Comparison of ENCODE assay signal across 1 cellular context in the genomic region with DNA sequence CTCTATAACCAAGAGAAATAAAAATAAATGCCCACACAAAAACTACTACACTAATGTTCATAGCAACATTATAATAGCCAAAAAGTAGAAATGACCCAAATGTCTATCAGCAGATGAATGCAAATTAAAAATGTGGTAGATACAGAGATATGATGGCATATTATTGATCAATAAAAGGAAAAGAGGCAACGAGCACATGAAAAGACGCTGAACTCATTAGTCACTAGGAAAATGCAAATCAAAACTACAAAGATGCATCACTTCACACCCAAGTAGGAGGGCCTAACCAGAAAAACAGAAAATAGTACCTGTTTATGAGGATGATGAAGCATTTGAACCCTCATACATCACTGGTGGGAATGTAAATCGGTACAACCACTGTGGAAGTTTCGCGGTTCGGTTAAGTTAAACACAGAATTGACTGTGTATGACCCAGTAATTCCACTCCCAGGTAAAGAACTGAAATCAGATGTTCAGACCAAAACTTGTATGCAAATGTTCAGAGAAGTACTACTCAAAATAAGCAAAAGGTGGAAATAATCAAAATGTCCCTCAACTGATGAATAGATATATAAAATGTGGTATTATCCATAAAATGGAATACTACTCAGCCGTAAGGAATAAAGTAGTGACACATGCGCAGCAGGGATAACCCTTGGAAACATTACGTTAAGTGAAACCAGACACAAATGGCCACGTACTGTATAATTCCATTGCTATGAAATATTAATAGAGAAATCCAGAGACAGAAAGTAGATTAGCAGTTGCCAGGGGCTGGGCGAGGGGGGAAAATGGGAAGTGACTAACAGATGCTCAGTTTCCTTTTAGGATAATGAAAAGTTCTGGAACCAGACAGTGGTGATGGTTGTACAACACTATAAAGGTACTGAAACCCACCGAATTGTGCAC.
TF ChIP-seq lines count a peak whose summit lies in the region.

No MANE protein-coding gene starts in this region.

TF ChIP-seq in GM12878, 131 proteins besides CTCF, POLR2A, EP300 and RAD21 (continued from another document and continues in another):
- no peak for TF ChIP-seq EZH2 (IDR thresholded peaks at IDR 0.05; ENCODE audit: borderline replicate concordance, control insufficient read depth, low read depth, low read length)
- TF ChIP-seq CREM (IDR thresholded peaks at IDR 0.05; ENCODE audit: low read depth) = peak; percentile 70; the same call in 1 of the 2 replicates
- TF ChIP-seq, protein P1, sequence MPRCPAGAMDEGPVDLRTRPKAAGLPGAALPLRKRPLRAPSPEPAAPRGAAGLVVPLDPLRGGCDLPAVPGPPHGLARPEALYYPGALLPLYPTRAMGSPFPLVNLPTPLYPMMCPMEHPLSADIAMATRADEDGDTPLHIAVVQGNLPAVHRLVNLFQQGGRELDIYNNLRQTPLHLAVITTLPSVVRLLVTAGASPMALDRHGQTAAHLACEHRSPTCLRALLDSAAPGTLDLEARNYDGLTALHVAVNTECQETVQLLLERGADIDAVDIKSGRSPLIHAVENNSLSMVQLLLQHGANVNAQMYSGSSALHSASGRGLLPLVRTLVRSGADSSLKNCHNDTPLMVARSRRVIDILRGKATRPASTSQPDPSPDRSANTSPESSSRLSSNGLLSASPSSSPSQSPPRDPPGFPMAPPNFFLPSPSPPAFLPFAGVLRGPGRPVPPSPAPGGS (IDR thresholded peaks at IDR 0.05; ENCODE audit: borderline replicate concordance, insufficient read depth, low read depth, low read length, poor library complexity, severe bottlenecking) = peak; percentile 74
- TF ChIP-seq, protein P2, sequence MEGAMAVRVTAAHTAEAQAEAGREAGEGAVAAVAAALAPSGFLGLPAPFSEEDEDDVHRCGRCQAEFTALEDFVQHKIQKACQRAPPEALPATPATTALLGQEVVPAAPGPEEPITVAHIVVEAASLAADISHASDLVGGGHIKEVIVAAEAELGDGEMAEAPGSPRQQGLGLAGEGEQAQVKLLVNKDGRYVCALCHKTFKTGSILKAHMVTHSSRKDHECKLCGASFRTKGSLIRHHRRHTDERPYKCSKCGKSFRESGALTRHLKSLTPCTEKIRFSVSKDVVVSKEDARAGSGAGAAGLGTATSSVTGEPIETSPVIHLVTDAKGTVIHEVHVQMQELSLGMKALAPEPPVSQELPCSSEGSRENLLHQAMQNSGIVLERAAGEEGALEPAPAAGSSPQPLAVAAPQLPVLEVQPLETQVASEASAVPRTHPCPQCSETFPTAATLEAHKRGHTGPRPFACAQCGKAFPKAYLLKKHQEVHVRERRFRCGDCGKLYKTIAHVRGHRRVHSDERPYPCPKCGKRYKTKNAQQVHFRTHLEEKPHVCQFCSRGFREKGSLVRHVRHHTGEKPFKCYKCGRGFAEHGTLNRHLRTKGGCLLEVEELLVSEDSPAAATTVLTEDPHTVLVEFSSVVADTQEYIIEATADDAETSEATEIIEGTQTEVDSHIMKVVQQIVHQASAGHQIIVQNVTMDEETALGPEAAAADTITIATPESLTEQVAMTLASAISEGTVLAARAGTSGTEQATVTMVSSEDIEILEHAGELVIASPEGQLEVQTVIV (IDR thresholded peaks at IDR 0.05; ENCODE audit: borderline replicate concordance, partially characterized antibody) = no peak
- TF ChIP-seq GABPA (IDR thresholded peaks at IDR 0.05; ENCODE audit: low read depth) = no peak
- TF ChIP-seq FOS (IDR thresholded peaks at IDR 0.05; ENCODE audit: borderline replicate concordance, extremely low read depth, insufficient read length) = no peak
- TF ChIP-seq NFYA (IDR thresholded peaks at IDR 0.05; ENCODE audit: borderline replicate concordance, low read depth, low read length) = no peak
- TF ChIP-seq ATF7 (IDR thresholded peaks at IDR 0.05; ENCODE audit: low read depth) = peak; percentile 94
- peak; percentile 56 for TF ChIP-seq POLR2AphosphoS2 (IDR thresholded peaks at IDR 0.05; ENCODE audit: low read depth, low read length)
- TF ChIP-seq SP1 (IDR thresholded peaks at IDR 0.05; ENCODE audit: low read depth, low read length) = no peak
- no peak; the same call in 1 of the 2 replicates for TF ChIP-seq NBN (IDR thresholded peaks at IDR 0.05)
- no peak for TF ChIP-seq CBFB (IDR thresholded peaks at IDR 0.05; ENCODE audit: low read depth)
- TF ChIP-seq RFX5 (IDR thresholded peaks at IDR 0.05; ENCODE audit: low read depth, low read length) = no peak
- no peak for TF ChIP-seq ZNF622 (IDR thresholded peaks at IDR 0.05)
- peak; percentile 65; the same call in 1 of the 2 replicates for TF ChIP-seq MTA3 (IDR thresholded peaks at IDR 0.05; ENCODE audit: borderline replicate concordance, low read length)
- TF ChIP-seq CEBPB (IDR thresholded peaks at IDR 0.05; ENCODE audit: borderline replicate concordance in 1 of 2, low read depth in 2 of 2, low read length in 2 of 2) = peak in 1 of 2 experiments; percentile 57; a peak in 2 of 4 replicates
- peak; percentile 40; the same call in 1 of the 2 replicates for TF ChIP-seq ZBED1 (IDR thresholded peaks at IDR 0.05; ENCODE audit: borderline replicate concordance)
- TF ChIP-seq SMC3 (IDR thresholded peaks at IDR 0.05; ENCODE audit: borderline replicate concordance, low read length) = no peak
- TF ChIP-seq, protein P3, sequence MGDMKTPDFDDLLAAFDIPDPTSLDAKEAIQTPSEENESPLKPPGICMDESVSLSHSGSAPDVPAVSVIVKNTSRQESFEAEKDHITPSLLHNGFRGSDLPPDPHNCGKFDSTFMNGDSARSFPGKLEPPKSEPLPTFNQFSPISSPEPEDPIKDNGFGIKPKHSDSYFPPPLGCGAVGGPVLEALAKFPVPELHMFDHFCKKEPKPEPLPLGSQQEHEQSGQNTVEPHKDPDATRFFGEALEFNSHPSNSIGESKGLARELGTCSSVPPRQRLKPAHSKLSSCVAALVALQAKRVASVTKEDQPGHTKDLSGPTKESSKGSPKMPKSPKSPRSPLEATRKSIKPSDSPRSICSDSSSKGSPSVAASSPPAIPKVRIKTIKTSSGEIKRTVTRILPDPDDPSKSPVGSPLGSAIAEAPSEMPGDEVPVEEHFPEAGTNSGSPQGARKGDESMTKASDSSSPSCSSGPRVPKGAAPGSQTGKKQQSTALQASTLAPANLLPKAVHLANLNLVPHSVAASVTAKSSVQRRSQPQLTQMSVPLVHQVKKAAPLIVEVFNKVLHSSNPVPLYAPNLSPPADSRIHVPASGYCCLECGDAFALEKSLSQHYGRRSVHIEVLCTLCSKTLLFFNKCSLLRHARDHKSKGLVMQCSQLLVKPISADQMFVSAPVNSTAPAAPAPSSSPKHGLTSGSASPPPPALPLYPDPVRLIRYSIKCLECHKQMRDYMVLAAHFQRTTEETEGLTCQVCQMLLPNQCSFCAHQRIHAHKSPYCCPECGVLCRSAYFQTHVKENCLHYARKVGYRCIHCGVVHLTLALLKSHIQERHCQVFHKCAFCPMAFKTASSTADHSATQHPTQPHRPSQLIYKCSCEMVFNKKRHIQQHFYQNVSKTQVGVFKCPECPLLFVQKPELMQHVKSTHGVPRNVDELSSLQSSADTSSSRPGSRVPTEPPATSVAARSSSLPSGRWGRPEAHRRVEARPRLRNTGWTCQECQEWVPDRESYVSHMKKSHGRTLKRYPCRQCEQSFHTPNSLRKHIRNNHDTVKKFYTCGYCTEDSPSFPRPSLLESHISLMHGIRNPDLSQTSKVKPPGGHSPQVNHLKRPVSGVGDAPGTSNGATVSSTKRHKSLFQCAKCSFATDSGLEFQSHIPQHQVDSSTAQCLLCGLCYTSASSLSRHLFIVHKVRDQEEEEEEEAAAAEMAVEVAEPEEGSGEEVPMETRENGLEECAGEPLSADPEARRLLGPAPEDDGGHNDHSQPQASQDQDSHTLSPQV (IDR thresholded peaks at IDR 0.05) = no peak
- TF ChIP-seq, protein P4, sequence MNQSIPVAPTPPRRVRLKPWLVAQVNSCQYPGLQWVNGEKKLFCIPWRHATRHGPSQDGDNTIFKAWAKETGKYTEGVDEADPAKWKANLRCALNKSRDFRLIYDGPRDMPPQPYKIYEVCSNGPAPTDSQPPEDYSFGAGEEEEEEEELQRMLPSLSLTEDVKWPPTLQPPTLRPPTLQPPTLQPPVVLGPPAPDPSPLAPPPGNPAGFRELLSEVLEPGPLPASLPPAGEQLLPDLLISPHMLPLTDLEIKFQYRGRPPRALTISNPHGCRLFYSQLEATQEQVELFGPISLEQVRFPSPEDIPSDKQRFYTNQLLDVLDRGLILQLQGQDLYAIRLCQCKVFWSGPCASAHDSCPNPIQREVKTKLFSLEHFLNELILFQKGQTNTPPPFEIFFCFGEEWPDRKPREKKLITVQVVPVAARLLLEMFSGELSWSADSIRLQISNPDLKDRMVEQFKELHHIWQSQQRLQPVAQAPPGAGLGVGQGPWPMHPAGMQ (IDR thresholded peaks at IDR 0.05; ENCODE audit: borderline replicate concordance) = no peak
- TF ChIP-seq, protein P5, sequence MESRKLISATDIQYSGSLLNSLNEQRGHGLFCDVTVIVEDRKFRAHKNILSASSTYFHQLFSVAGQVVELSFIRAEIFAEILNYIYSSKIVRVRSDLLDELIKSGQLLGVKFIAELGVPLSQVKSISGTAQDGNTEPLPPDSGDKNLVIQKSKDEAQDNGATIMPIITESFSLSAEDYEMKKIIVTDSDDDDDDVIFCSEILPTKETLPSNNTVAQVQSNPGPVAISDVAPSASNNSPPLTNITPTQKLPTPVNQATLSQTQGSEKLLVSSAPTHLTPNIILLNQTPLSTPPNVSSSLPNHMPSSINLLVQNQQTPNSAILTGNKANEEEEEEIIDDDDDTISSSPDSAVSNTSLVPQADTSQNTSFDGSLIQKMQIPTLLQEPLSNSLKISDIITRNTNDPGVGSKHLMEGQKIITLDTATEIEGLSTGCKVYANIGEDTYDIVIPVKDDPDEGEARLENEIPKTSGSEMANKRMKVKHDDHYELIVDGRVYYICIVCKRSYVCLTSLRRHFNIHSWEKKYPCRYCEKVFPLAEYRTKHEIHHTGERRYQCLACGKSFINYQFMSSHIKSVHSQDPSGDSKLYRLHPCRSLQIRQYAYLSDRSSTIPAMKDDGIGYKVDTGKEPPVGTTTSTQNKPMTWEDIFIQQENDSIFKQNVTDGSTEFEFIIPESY (IDR thresholded peaks at IDR 0.05) = no peak
- no peak for TF ChIP-seq MYC (IDR thresholded peaks at IDR 0.05; ENCODE audit: insufficient read depth, insufficient read length, insufficient replicate concordance, low read length, severe bottlenecking)
- no peak for TF ChIP-seq RELA (IDR thresholded peaks at IDR 0.05; ENCODE audit: borderline replicate concordance, partially characterized antibody)
- peak; percentile 74 for TF ChIP-seq NFIC (IDR thresholded peaks at IDR 0.05; ENCODE audit: low read depth, low read length)
- TF ChIP-seq, protein P6, sequence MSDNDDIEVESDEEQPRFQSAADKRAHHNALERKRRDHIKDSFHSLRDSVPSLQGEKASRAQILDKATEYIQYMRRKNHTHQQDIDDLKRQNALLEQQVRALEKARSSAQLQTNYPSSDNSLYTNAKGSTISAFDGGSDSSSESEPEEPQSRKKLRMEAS (IDR thresholded peaks at IDR 0.05; ENCODE audit: low read depth, low read length) = no peak
- no peak for TF ChIP-seq ZNF217 (IDR thresholded peaks at IDR 0.05)
- TF ChIP-seq TAF1 (IDR thresholded peaks at IDR 0.05; ENCODE audit: borderline replicate concordance, low read depth, low read length) = no peak
- TF ChIP-seq, protein P7, sequence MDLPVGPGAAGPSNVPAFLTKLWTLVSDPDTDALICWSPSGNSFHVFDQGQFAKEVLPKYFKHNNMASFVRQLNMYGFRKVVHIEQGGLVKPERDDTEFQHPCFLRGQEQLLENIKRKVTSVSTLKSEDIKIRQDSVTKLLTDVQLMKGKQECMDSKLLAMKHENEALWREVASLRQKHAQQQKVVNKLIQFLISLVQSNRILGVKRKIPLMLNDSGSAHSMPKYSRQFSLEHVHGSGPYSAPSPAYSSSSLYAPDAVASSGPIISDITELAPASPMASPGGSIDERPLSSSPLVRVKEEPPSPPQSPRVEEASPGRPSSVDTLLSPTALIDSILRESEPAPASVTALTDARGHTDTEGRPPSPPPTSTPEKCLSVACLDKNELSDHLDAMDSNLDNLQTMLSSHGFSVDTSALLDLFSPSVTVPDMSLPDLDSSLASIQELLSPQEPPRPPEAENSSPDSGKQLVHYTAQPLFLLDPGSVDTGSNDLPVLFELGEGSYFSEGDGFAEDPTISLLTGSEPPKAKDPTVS (IDR thresholded peaks at IDR 0.05; ENCODE audit: low read depth, low read length) = no peak
- no peak for TF ChIP-seq CHD4 (IDR thresholded peaks at IDR 0.05)
- TF ChIP-seq BMI1 (IDR thresholded peaks at IDR 0.05; ENCODE audit: borderline replicate concordance) = peak; percentile 26; the same call in 1 of the 2 replicates
- 0 out of 4 replicates have a peak, but pooled peaks of 1 of the 2 experiments have one; percentile 23 for TF ChIP-seq ETV6 (conservative IDR thresholded peaks at IDR 0.05 in 1 of 2, IDR thresholded peaks at IDR 0.05 in 1 of 2; ENCODE audit: borderline replicate concordance in 1 of 2, low read depth in 1 of 2)
- TF ChIP-seq BHLHE40 (IDR thresholded peaks at IDR 0.05; ENCODE audit: borderline replicate concordance in 1 of 2, low read depth in 2 of 2, low read length in 1 of 2) = peak; percentile 45 to 46; a peak in 2 of 4 replicates
- TF ChIP-seq YY1 (IDR thresholded peaks at IDR 0.05; ENCODE audit: low read depth, low read length) = no peak
- peak; percentile 79 for TF ChIP-seq EED (IDR thresholded peaks at IDR 0.05; ENCODE audit: low read depth)
- no peak; the same call in none of the 3 replicates for TF ChIP-seq POU2F2 (IDR thresholded peaks at IDR 0.05; ENCODE audit: borderline replicate concordance, low read depth, low read length)
- TF ChIP-seq BACH1 (IDR thresholded peaks at IDR 0.05; ENCODE audit: borderline replicate concordance) = peak; percentile 80; the same call in 1 of the 2 replicates
- no peak for TF ChIP-seq WRNIP1 (IDR thresholded peaks at IDR 0.05; ENCODE audit: borderline replicate concordance, low read depth, low read length)
- TF ChIP-seq, protein P8, sequence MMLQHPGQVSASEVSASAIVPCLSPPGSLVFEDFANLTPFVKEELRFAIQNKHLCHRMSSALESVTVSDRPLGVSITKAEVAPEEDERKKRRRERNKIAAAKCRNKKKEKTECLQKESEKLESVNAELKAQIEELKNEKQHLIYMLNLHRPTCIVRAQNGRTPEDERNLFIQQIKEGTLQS (IDR thresholded peaks at IDR 0.05; ENCODE audit: borderline replicate concordance, extremely low read depth, low read depth, low read length) = no peak
- no peak; the same call in 1 of the 2 replicates for TF ChIP-seq PAX8 (IDR thresholded peaks at IDR 0.05)
- TF ChIP-seq MTA2 (IDR thresholded peaks at IDR 0.05; ENCODE audit: low read depth) = peak; percentile 90
- no peak for TF ChIP-seq CBX5 (IDR thresholded peaks at IDR 0.05; ENCODE audit: low read depth)
- no peak for TF ChIP-seq RCOR1 (conservative IDR thresholded peaks at IDR 0.05; ENCODE audit: low read depth, low read length)
- peak; percentile 74 for TF ChIP-seq JUNB (IDR thresholded peaks at IDR 0.05)
- TF ChIP-seq CBX3 (IDR thresholded peaks at IDR 0.05; ENCODE audit: borderline replicate concordance, low read depth) = no peak
